Comparison of ENCODE assay signal across 17 cellular contexts in genomic region chr21:27291006-27291405, GRCh38.
"Had no signal": no experiment of that assay in that cellular context is flagged by ENCODE, and none has a peak within 500 bp of the region (broad histone marks: within the 10 kb centered on the region; RNA-seq: fewer than 3 reads in every experiment).

No MANE protein-coding gene starts in this region.

- H3K4me1 Mint-ChIP-seq: activated naive CD4-positive, alpha-beta T cell treated with anti-CD3 and anti-CD28 coated beads, Interleukin-2, amount 50 U/mL, for 24 hours; naive thymus-derived CD8-positive, alpha-beta T cell had no signal

- H3K27ac Mint-ChIP-seq: activated naive CD4-positive, alpha-beta T cell treated with anti-CD3 and anti-CD28 coated beads, Interleukin-2, amount 50 U/mL, for 24 hours; activated T-cell treated with anti-CD3 and anti-CD28 coated beads, Interleukin-2, amount 50 U/mL, for 72 hours; effector memory CD8-positive, alpha-beta T cell; naive thymus-derived CD8-positive, alpha-beta T cell; T-helper 1 cell treated with Interleukin-12 subunit alpha and Interleukin-12 subunit beta and Interleukin-4 antibody, amounts not matched to agents 30 μg/mL and 1 μg/mL, for 36 hours had no signal

- ATAC-seq: activated CD4-positive, CD25-positive, alpha-beta regulatory T cell treated with anti-CD3 and anti-CD28 coated beads, Interleukin-2, amount 50 U/mL, for 24 hours; activated T-cell treated with anti-CD3 and anti-CD28 coated beads, Interleukin-2, amount 50 U/mL, for 72 hours; effector memory CD8-positive, alpha-beta T cell; left cardiac atrium; naive thymus-derived CD8-positive, alpha-beta T cell; stimulated activated naive CD8-positive, alpha-beta T cell treated with anti-CD3 and anti-CD28 coated beads, Interleukin-15, Interleukin-2, amounts not matched to agents 100 U/mL and 50 U/mL, for 24 hours had no signal

- H3K27ac ChIP-seq: adrenal gland, sigmoid colon had no signal

- H3K4me1 ChIP-seq: sigmoid colon had no signal

- H3K36me3 ChIP-seq: adrenal gland, sigmoid colon, tibial artery had no signal

- H3K4me3 Mint-ChIP-seq: activated naive CD4-positive, alpha-beta T cell treated with anti-CD3 and anti-CD28 coated beads, Interleukin-2, amount 50 U/mL, for 24 hours; activated T-cell treated with anti-CD3 and anti-CD28 coated beads, Interleukin-2, amount 50 U/mL, for 72 hours; effector memory CD8-positive, alpha-beta T cell; naive thymus-derived CD8-positive, alpha-beta T cell; T-helper 1 cell treated with Interleukin-12 subunit alpha and Interleukin-12 subunit beta and Interleukin-4 antibody, amounts not matched to agents 30 μg/mL and 1 μg/mL, for 36 hours had no signal

- DNase-seq: activated CD4-positive, alpha-beta T cell treated with anti-CD3 and anti-CD28 coated beads, Interleukin-2, amount 50 U/mL, for 1 hour; activated CD8-positive, alpha-beta memory T cell treated with anti-CD3 and anti-CD28 coated beads, Interleukin-2, amount 50 U/mL, for 48 hours; activated gamma-delta T cell; activated T-cell treated with anti-CD3 and anti-CD28 coated beads, Interleukin-2, amount 50 U/mL, for 72 hours; adrenal gland; effector memory CD8-positive, alpha-beta T cell; left cardiac atrium; mesenchymal stem cell; naive thymus-derived CD8-positive, alpha-beta T cell; sigmoid colon; stimulated activated CD4-positive, alpha-beta T cell treated with anti-CD3 and anti-CD28 coated beads, Interleukin-1b, Interleukin-23, amount 100 ng/mL, for 48 hours; stimulated activated naive CD8-positive, alpha-beta T cell treated with anti-CD3 and anti-CD28 coated beads, Interleukin-15, Interleukin-2, amounts not matched to agents 100 U/mL and 50 U/mL, for 24 hours; substantia nigra; tibial artery had no signal

- H3K36me3 Mint-ChIP-seq: activated naive CD4-positive, alpha-beta T cell treated with anti-CD3 and anti-CD28 coated beads, Interleukin-2, amount 50 U/mL, for 24 hours; naive thymus-derived CD8-positive, alpha-beta T cell had no signal

- H3K4me3 ChIP-seq: adrenal gland, sigmoid colon, tibial artery had no signal

- H3K27me3 Mint-ChIP-seq: activated naive CD4-positive, alpha-beta T cell treated with anti-CD3 and anti-CD28 coated beads, Interleukin-2, amount 50 U/mL, for 24 hours; effector memory CD8-positive, alpha-beta T cell; naive thymus-derived CD8-positive, alpha-beta T cell had no signal

- H3K9me3 ChIP-seq: adrenal gland, sigmoid colon had no signal

- H3K27me3 ChIP-seq: adrenal gland, sigmoid colon, tibial artery had no signal
